ENCODE assay signal across 8 cellular contexts in genomic region chr6:26216886-26217713, GRCh38.
A peak's percentile ranks its signal among the peaks of the same experiment; 100 is the strongest.
DNase-seq lines count a peak whose midpoint lies in the region; TF ChIP-seq lines count a peak whose summit lies in the region.

No MANE protein-coding gene starts in this region.

- peaks cover 2% of the 10 kb centered on the region for H3K9me3 Mint-ChIP-seq in activated CD4-positive, alpha-beta T cell treated with anti-CD3 and anti-CD28 coated beads, Interleukin-2, amount 10 ng/mL, durations not matched to agents 7 days and 5 days

- no peak overlapping the region for H3K27ac Mint-ChIP-seq in activated CD4-positive, alpha-beta T cell treated with anti-CD3 and anti-CD28 coated beads, Interleukin-2, amount 10 ng/mL, durations not matched to agents 7 days and 5 days

- H3K4me3 ChIP-seq in H7 (ENCODE audit: insufficient read depth, low read depth, low read length): peak overlapping the region; percentile 55

- H3K27me3 ChIP-seq in H7 (ENCODE audit: control insufficient read depth, insufficient read depth, low read length): no peaks in the 10 kb centered on the region

- H3K4me3 Mint-ChIP-seq in activated CD4-positive, alpha-beta T cell treated with anti-CD3 and anti-CD28 coated beads, Interleukin-2, amount 10 ng/mL, durations not matched to agents 7 days and 5 days: no peak overlapping the region

- no peaks in the 10 kb centered on the region for H3K36me3 Mint-ChIP-seq in activated CD4-positive, alpha-beta T cell treated with anti-CD3 and anti-CD28 coated beads, Interleukin-2, amount 10 ng/mL, durations not matched to agents 7 days and 5 days (ENCODE audit: low read depth)

- in situ Hi-C loops in GM13976 (cut with MboI; ENCODE audit: low sequenced_read_pairs, unreplicated experiment): no loop called here

- peak; percentile 96 for DNase-seq in ELF-1 (ENCODE audit: low read depth, low spot score)
- DNase-seq in H7: no peak
- peak; percentile 79 for DNase-seq in NCI-H2196 (lab: John Stamatoyannopoulos, UW; ENCODE audit: unreplicated experiment)
- peak; percentile 86 for DNase-seq in activated CD4-positive, alpha-beta T cell treated with anti-CD3 and anti-CD28 coated beads, Interleukin-2, amount 10 ng/mL, durations not matched to agents 7 days and 5 days
- DNase-seq in ecto neural progenitor cell (ENCODE audit: low spot score): peak; percentile 90
- peak; percentile 77 for DNase-seq in midbrain (lab: John Stamatoyannopoulos, UW)
- DNase-seq in stimulated activated naive CD4-positive, alpha-beta T cell (lab: John Stamatoyannopoulos, UW): peak in 4 of 6 experiments; percentile 70 to 86 (median 74)
- DNase-seq in GM13976 (ENCODE audit: low spot score): no peak

- H3K36me3 ChIP-seq in H7 (replicated peaks; ENCODE audit: control insufficient read depth, insufficient read depth, low read length): no peaks in the 10 kb centered on the region

- H3K27me3 Mint-ChIP-seq in activated CD4-positive, alpha-beta T cell treated with anti-CD3 and anti-CD28 coated beads, Interleukin-2, amount 10 ng/mL, durations not matched to agents 7 days and 5 days: no peaks in the 10 kb centered on the region

- peaks cover 40% of the 10 kb centered on the region for H3K4me1 Mint-ChIP-seq in activated CD4-positive, alpha-beta T cell treated with anti-CD3 and anti-CD28 coated beads, Interleukin-2, amount 10 ng/mL, durations not matched to agents 7 days and 5 days

- no peak for TF ChIP-seq CTCF in GM13976 (IDR thresholded peaks at IDR 0.05; ENCODE audit: borderline replicate concordance, control extremely low read depth, extremely low read depth, insufficient read depth, missing control alignments)

- POLR2A ChIA-PET in activated CD4-positive, alpha-beta T cell treated with anti-CD3 and anti-CD28 coated beads, Interleukin-2, amount 10 ng/mL, durations not matched to agents 7 days and 5 days (lab: Charles Lee): interaction anchor here (0.5 to 4.6 kb wide), 35 partner anchors 11 to 1676 kb away, joined by 3 to 205 read pairs (median 6); partner anchors contain the start of gene HMGN4

- CTCF ChIA-PET in activated CD4-positive, alpha-beta T cell treated with anti-CD3 and anti-CD28 coated beads, Interleukin-2, amount 10 ng/mL, durations not matched to agents 7 days and 5 days (lab: Charles Lee): interaction anchor here (0.8 to 3.7 kb wide), 17 partner anchors 10 to 185 kb away, joined by 3 to 35 read pairs (median 6); a partner anchor contains a TSS

Comparison
In these comparisons a context has a peak if more than half of its experiments do, and no peak if none do; other contexts are left out.
1. DNase-seq: peak in ELF-1 (single experiment), NCI-H2196 (single experiment), activated CD4-positive, alpha-beta T cell treated with anti-CD3 and anti-CD28 coated beads, Interleukin-2, amount 10 ng/mL, durations not matched to agents 7 days and 5 days (single experiment), ecto neural progenitor cell (single experiment), midbrain (single experiment) and stimulated activated naive CD4-positive, alpha-beta T cell (4 of 6); none in H7 (single experiment) and GM13976 (single experiment).